Comparison of ENCODE assay signal across 8 cellular contexts in the genomic region with DNA sequence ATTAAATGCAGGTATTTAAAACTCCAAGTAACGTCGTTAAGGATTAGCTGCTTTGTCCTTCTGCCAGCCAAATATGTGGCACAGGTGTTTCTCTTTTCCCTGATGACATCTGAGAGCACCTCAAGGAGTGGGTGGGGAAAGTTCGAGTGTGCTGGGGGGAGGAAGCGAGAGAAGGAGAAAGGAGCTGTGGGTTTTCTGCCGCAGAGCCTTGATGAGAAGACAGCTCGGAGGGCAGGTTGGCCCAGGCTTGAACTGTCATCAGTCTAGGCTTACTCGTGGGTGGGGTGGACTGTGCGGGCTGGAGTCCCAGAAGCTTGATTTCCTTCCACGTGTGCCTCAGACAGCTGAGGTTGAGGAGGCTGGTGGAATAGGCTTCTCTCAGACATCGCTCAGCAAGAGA. TPM values are rescaled to one million over a fixed set of nuclear protein-coding genes. Genes with fewer than 3 reads are reported as not detected.
DNase-seq lines count a peak whose midpoint lies in the region; ATAC-seq and TF ChIP-seq lines count a peak whose summit lies in the region.

No MANE protein-coding gene starts in this region.

- H3K27me3 Mint-ChIP-seq in brain: peaks cover 7% of the 10 kb centered on the region

- ATAC-seq in GM18505 (IDR thresholded peaks at IDR 0.05; ENCODE audit: unreplicated experiment) (peak; percentile 43), HG02588 (IDR thresholded peaks at IDR 0.05; ENCODE audit: unreplicated experiment) (peak; percentile 56)

- no peak overlapping the region for H3K4me3 Mint-ChIP-seq in brain

- no peaks in the 10 kb centered on the region for H3K9me3 Mint-ChIP-seq in brain

- H3K36me3 Mint-ChIP-seq in brain: peaks cover 21% of the 10 kb centered on the region

- peak overlapping the region in 4 of 5 experiments; percentile 56 to 97 (median 86) for H3K27ac Mint-ChIP-seq in brain

- DNase-seq in T-helper 1 cell (peak; percentile 46 to 73 (median 69)), DMS114 treated with DMSO at 0.1 percent for 48 hours (lab: John Stamatoyannopoulos, UW; ENCODE audit: unreplicated experiment) (no peak), GOT3 (lab: John Stamatoyannopoulos, UW) (no peak), H4 (ENCODE audit: low spot score) (no peak)
- DNase-seq in stimulated activated CD4-positive, alpha-beta T cell treated with anti-CD3 and anti-CD28 coated beads, Interleukin-2, amount 100 ng/mL, for 24 hours: peak; percentile 78 to 83

- peaks cover 56% of the 10 kb centered on the region for H3K4me1 Mint-ChIP-seq in brain

- TF ChIP-seq CTCF in brain (conservative IDR thresholded peaks at IDR 0.05): no peak

- TF ChIP-seq POLR2A in GM18505 (IDR thresholded peaks at IDR 0.05; ENCODE audit: borderline replicate concordance, extremely low read depth, insufficient read depth, insufficient read length): peak; percentile 46

RNA-seq across cellular contexts. Expression of gene SORL1, which starts 15.9 kb away (rescaled TPM):
- polyA plus RNA-seq in brain (ENCODE audit: insufficient read depth, low read depth, low replicate concordance): 29.0 TPM
- 2.5 and 3.6 TPM in 2 replicates for total RNA-seq in H4 (2014; rRNA removed; shearing (Covaris generic))

Comparison
In these comparisons a context has a peak if more than half of its experiments do, and no peak if none do; other contexts are left out.
1. DNase-seq: peak in T-helper 1 cell (5 of 5) and stimulated activated CD4-positive, alpha-beta T cell treated with anti-CD3 and anti-CD28 coated beads, Interleukin-2, amount 100 ng/mL, for 24 hours (2 of 2); none in DMS114 treated with DMSO at 0.1 percent for 48 hours (single experiment), GOT3 (single experiment) and H4 (single experiment).